Comparison of ENCODE assay signal across 8 cellular contexts in genomic region chr14:75648066-75648838, GRCh38. TPM values are rescaled to one million over a fixed set of nuclear protein-coding genes. Genes with fewer than 3 reads are reported as not detected.
A peak's percentile ranks its signal among the peaks of the same experiment; 100 is the strongest.
DNase-seq lines count a peak whose midpoint lies in the region; ATAC-seq and TF ChIP-seq lines count a peak whose summit lies in the region.

No MANE protein-coding gene starts in this region.

- DNase-seq in HK-2 (ENCODE audit: unreplicated experiment) (peak; percentile 77), hepatic stellate cell (ENCODE audit: low spot score) (peak; percentile 75), stomach (peak; percentile 75), SIG-M5 (lab: John Stamatoyannopoulos, UW) (no peak), GDM1 (lab: John Stamatoyannopoulos, UW) (no peak), 8988T (no peak)

- 41 to 48% (median 45%) methylated on average over 9 of the region's 9 CpGs for WGBS in stomach, 5 donors

- H3K9me3 Mint-ChIP-seq in activated T-helper 17 cell treated with anti-CD3 and anti-CD28 coated beads, Interleukin-2, amount 50 U/mL, for 72 hours, result no peaks in the 10 kb centered on the region

- no peak overlapping the region for H3K4me3 ChIP-seq in stomach

- peaks cover 24 to 60% (median 44%) of the 10 kb centered on the region in 4 donors for H3K36me3 ChIP-seq in stomach

- intact Hi-C loops in stomach (cut with DNase I; ENCODE audit: low total_unique reads), result no loop called here

- no peaks in the 10 kb centered on the region for H3K9me3 ChIP-seq in stomach

- no peaks in the 10 kb centered on the region for H3K27me3 Mint-ChIP-seq in activated T-helper 17 cell treated with anti-CD3 and anti-CD28 coated beads, Interleukin-2, amount 50 U/mL, for 72 hours

- no peak overlapping the region for H3K4me3 Mint-ChIP-seq in activated T-helper 17 cell treated with anti-CD3 and anti-CD28 coated beads, Interleukin-2, amount 50 U/mL, for 72 hours

- TF ChIP-seq POLR2A in stomach (IDR thresholded peaks at IDR 0.05), result no peak

- H3K27ac Mint-ChIP-seq in activated T-helper 17 cell treated with anti-CD3 and anti-CD28 coated beads, Interleukin-2, amount 50 U/mL, for 72 hours, result peak overlapping the region; percentile 63

- H3K4me1 Mint-ChIP-seq in activated T-helper 17 cell treated with anti-CD3 and anti-CD28 coated beads, Interleukin-2, amount 50 U/mL, for 72 hours, result no peaks in the 10 kb centered on the region

- TF ChIP-seq EP300 in stomach (IDR thresholded peaks at IDR 0.05), result no peak

- H3K4me1 ChIP-seq in stomach, result peaks cover 0 to 31% (median 16%) of the 10 kb centered on the region in 4 donors

- no peak for ATAC-seq in activated T-helper 17 cell treated with anti-CD3 and anti-CD28 coated beads, Interleukin-2, amount 50 U/mL, for 72 hours (replicated peaks)
- ATAC-seq in GM21447 (IDR thresholded peaks at IDR 0.05; ENCODE audit: unreplicated experiment), result no peak

- no peak overlapping the region for H3K27ac ChIP-seq in stomach

- TF ChIP-seq CTCF in stomach (IDR thresholded peaks at IDR 0.05), result no peak

- no peaks in the 10 kb centered on the region for H3K27me3 ChIP-seq in stomach

- H3K36me3 Mint-ChIP-seq in activated T-helper 17 cell treated with anti-CD3 and anti-CD28 coated beads, Interleukin-2, amount 50 U/mL, for 72 hours (ENCODE audit: low read depth), result peaks cover 89% of the 10 kb centered on the region

RNA-seq across cellular contexts. Expression of gene ERG28, which starts 12.4 kb away (rescaled TPM):
- total RNA-seq in activated T-helper 17 cell treated with anti-CD3 and anti-CD28 coated beads, Interleukin-2, amount 50 U/mL, for 72 hours, result 10 to 100 TPM; 19.4 to 21.2 TPM
- 10 to 100 TPM in 1 of 5 donors, 1 to 10 TPM in 2, not detected in 2; 3.3 to 24.3 (median 3.9) TPM for total RNA-seq in stomach
- 10 to 100 TPM in 2 of 3 donors, 1 to 10 TPM in 1; 8.2 to 24.0 (median 12.4) TPM for polyA plus RNA-seq in stomach

RNA-seq across cellular contexts. Expression of gene TTLL5, which starts 12.8 kb away (rescaled TPM):
- 10 to 100 TPM; 24.6 to 36.3 TPM for total RNA-seq in activated T-helper 17 cell treated with anti-CD3 and anti-CD28 coated beads, Interleukin-2, amount 50 U/mL, for 72 hours
- 10 to 100 TPM; 13.4 to 48.4 (median 24.5) TPM for total RNA-seq in stomach
- polyA plus RNA-seq in stomach, result 10 to 100 TPM; 10.1 to 11.9 (median 11.3) TPM

Comparison
In these comparisons a context has a peak if more than half of its experiments do, and no peak if none do; other contexts are left out.
1. DNase-seq: peak in HK-2 (single experiment), hepatic stellate cell (single experiment) and stomach (single experiment); none in SIG-M5 (single experiment), GDM1 (single experiment) and 8988T (single experiment).